ENCODE assay signal across 26 cellular contexts in the genomic region with DNA sequence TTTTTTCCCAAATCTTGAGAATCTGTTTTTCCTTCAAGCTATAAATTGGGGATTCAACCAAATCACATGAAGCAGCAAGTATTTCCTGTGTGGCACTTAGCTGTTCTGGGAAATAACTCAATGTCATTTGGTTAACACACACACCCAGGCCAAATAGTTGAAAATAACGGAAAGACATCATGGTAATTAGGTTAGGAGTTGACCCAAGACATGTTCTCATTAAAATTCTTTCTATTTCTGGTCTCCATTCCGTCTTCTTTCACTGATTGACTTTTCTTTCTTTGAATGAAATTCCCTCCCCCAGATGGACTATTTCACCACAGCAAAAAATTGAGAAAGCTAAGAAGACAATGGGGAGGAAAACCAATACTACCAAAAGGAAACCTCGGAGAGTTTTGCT. TPM values are rescaled to one million over a fixed set of nuclear protein-coding genes. Genes with fewer than 3 reads are reported as not detected.
A peak's percentile ranks its signal among the peaks of the same experiment; 100 is the strongest.
DNase-seq lines count a peak whose midpoint lies in the region; TF ChIP-seq lines count a peak whose summit lies in the region.
"Had no signal": no experiment of that assay in that cellular context is flagged by ENCODE, and none has a peak within 500 bp of the region (broad histone marks: within the 10 kb centered on the region; RNA-seq: fewer than 3 reads in every experiment).

No MANE protein-coding gene starts in this region.

- TF ChIP-seq CTCF in 22Rv1 (IDR thresholded peaks at IDR 0.05): no peak
- TF ChIP-seq CTCF in endothelial cell (IDR thresholded peaks at IDR 0.05; ENCODE audit: unreplicated experiment): no peak
- TF ChIP-seq CTCF in parathyroid adenoma (IDR thresholded peaks at IDR 0.05): no peak
- no peak for TF ChIP-seq CTCF in brain microvascular endothelial cell (IDR thresholded peaks at IDR 0.05; ENCODE audit: low read depth, low read length, missing control alignments)
- no peak for TF ChIP-seq CTCF in ascending aorta (IDR thresholded peaks at IDR 0.05)
- TF ChIP-seq CTCF in MM.1S (IDR thresholded peaks at IDR 0.05; ENCODE audit: low read length): no peak

- H3K4me3 ChIP-seq in parathyroid adenoma (ENCODE audit: low read depth, low read length) (no peak overlapping the region), brain microvascular endothelial cell (ENCODE audit: low read depth, low read length) (no peak overlapping the region), ascending aorta (no peak overlapping the region), MM.1S (ENCODE audit: low read length) (no peak overlapping the region)
- H3K4me3 ChIP-seq: lower lobe of right lung, mucosa of descending colon, Peyer's patch, SJSA1 had no signal

- H3K27ac ChIP-seq in 22Rv1: 0 out of 2 replicates have a peak overlapping the region, but pooled peaks have one; percentile 34
- peak overlapping the region; percentile 12 for H3K27ac ChIP-seq in parathyroid adenoma
- H3K27ac ChIP-seq in brain microvascular endothelial cell: no peak overlapping the region
- H3K27ac ChIP-seq in ascending aorta: no peak overlapping the region
- no peak overlapping the region for H3K27ac ChIP-seq in MM.1S (ENCODE audit: low read length)
- H3K27ac ChIP-seq: C4-2B, lower lobe of right lung, Peyer's patch, SJSA1 had no signal

- no peaks in the 10 kb centered on the region for H3K36me3 ChIP-seq in parathyroid adenoma (ENCODE audit: control insufficient read depth, insufficient read depth, low read length)
- peaks cover 36% of the 10 kb centered on the region for H3K36me3 ChIP-seq in brain microvascular endothelial cell (replicated peaks)
- no peaks in the 10 kb centered on the region for H3K36me3 ChIP-seq in ascending aorta
- no peaks in the 10 kb centered on the region for H3K36me3 ChIP-seq in MM.1S (replicated peaks; ENCODE audit: insufficient read depth, low read length)
- H3K36me3 ChIP-seq: Peyer's patch had no signal

- H3K9ac ChIP-seq in parathyroid adenoma: no peak overlapping the region
- H3K9ac ChIP-seq in MM.1S (ENCODE audit: low read length): no peak overlapping the region

- H3K36me3 Mint-ChIP-seq in endothelial cell (ENCODE audit: low read depth, unreplicated experiment): peaks cover 62% of the 10 kb centered on the region
- H3K36me3 Mint-ChIP-seq: activated naive CD4-positive, alpha-beta T cell treated with anti-CD3 and anti-CD28 coated beads, Interleukin-2, amount 10 ng/mL, durations not matched to agents 7 days and 5 days had no signal

- peak; percentile 76 for DNase-seq in EH (ENCODE audit: low read depth)
- no peak for DNase-seq in endothelial cell (ENCODE audit: low spot score)
- DNase-seq in brain microvascular endothelial cell: no peak
- no peak for DNase-seq in ascending aorta (ENCODE audit: low spot score in 2 of 2)
- DNase-seq in MM.1S: no peak
- no peak for DNase-seq in effector CD8-positive, alpha-beta T cell (lab: John Stamatoyannopoulos, UW)
- DNase-seq: activated CD4-positive, alpha-beta T cell treated with anti-CD3 and anti-CD28 coated beads, Interleukin-2, amount 50 U/mL, for 4 hours; activated CD4-positive, CD25-positive, alpha-beta regulatory T cell; activated naive CD4-positive, alpha-beta T cell treated with anti-CD3 and anti-CD28 coated beads, Interleukin-2, amount 10 ng/mL, durations not matched to agents 7 days and 5 days; Calu3; caudate nucleus; DMS79 treated with DMSO at 0.1 percent for 48 hours; lower lobe of right lung; mucosa of descending colon; NCI-H1105; NCI-H1930; NCI-H526; Peyer's patch; stimulated activated naive CD4-positive, alpha-beta T cell treated with Interleukin-2 at 50 U/mL for 16 hours had no signal

- in situ Hi-C loops in brain microvascular endothelial cell (cut with HindIII; ENCODE audit: low pct_ligation_motif_present, low sequenced_read_pairs): no loop called here

- H3F3A ChIP-seq in MM.1S (ENCODE audit: insufficient read depth, low read length): no peaks in the 10 kb centered on the region

- no peaks in the 10 kb centered on the region for H3K27me3 ChIP-seq in parathyroid adenoma (ENCODE audit: control insufficient read depth, insufficient read depth, low read length)
- H3K27me3 ChIP-seq in brain microvascular endothelial cell (replicated peaks): no peaks in the 10 kb centered on the region
- H3K27me3 ChIP-seq in ascending aorta: no peaks in the 10 kb centered on the region
- H3K27me3 ChIP-seq in MM.1S (replicated peaks; ENCODE audit: insufficient read depth, low read length): no peaks in the 10 kb centered on the region
- H3K27me3 ChIP-seq: Peyer's patch, SJSA1 had no signal

- no peaks in the 10 kb centered on the region for H3K9me2 ChIP-seq in MM.1S (replicated peaks; ENCODE audit: insufficient read depth, low read length)

- H3K4me3 Mint-ChIP-seq in endothelial cell (ENCODE audit: unreplicated experiment): no peak overlapping the region
- H3K4me3 Mint-ChIP-seq: activated naive CD4-positive, alpha-beta T cell treated with anti-CD3 and anti-CD28 coated beads, Interleukin-2, amount 10 ng/mL, durations not matched to agents 7 days and 5 days; activated T-helper 1 cell treated with anti-CD3 and anti-CD28 coated beads, Interleukin-12 subunit alpha, Interleukin-12 subunit beta, Interleukin-2, Interleukin-4 antibody, amounts not matched to agents 30 ng/mL and 10 ng/mL and 1 ng/mL, durations not matched to agents 14 hours and 24 hours and 36 hours; dendritic cell treated with granulocyte-macrophage colony-stimulating factor and Interleukin-4, amounts not matched to agents 40 ng/mL and 50 ng/mL, for 4 days; nephron had no signal

- peak overlapping the region; percentile 98 for H3K27ac Mint-ChIP-seq in endothelial cell (ENCODE audit: unreplicated experiment)
- H3K27ac Mint-ChIP-seq: activated naive CD4-positive, alpha-beta T cell treated with anti-CD3 and anti-CD28 coated beads, Interleukin-2, amount 10 ng/mL, durations not matched to agents 7 days and 5 days; activated T-helper 1 cell treated with anti-CD3 and anti-CD28 coated beads, Interleukin-12 subunit alpha, Interleukin-12 subunit beta, Interleukin-2, Interleukin-4 antibody, amounts not matched to agents 30 ng/mL and 10 ng/mL and 1 ng/mL, durations not matched to agents 14 hours and 24 hours and 36 hours; dendritic cell treated with granulocyte-macrophage colony-stimulating factor and Interleukin-4, amounts not matched to agents 40 ng/mL and 50 ng/mL, for 4 days had no signal

- H3K27me3 Mint-ChIP-seq in endothelial cell (ENCODE audit: unreplicated experiment): peaks cover 4% of the 10 kb centered on the region

- H3K4me1 Mint-ChIP-seq in endothelial cell (ENCODE audit: unreplicated experiment): peaks cover 72% of the 10 kb centered on the region

- H2AFZ ChIP-seq in parathyroid adenoma (no peak overlapping the region), MM.1S (ENCODE audit: low read length) (no peak overlapping the region)

- H3K79me2 ChIP-seq in parathyroid adenoma: no peaks in the 10 kb centered on the region
- no peaks in the 10 kb centered on the region for H3K79me2 ChIP-seq in MM.1S (ENCODE audit: low read length)

- H3K4me1 ChIP-seq in parathyroid adenoma (no peaks in the 10 kb centered on the region), ascending aorta (peaks cover 0 to 13% of the 10 kb centered on the region in 2 donors), MM.1S (ENCODE audit: low read length) (no peaks in the 10 kb centered on the region)
- H3K4me1 ChIP-seq: Peyer's patch, SJSA1 had no signal

- no peaks in the 10 kb centered on the region for H4K20me1 ChIP-seq in MM.1S (ENCODE audit: insufficient read depth, low read length)

- intact Hi-C loops in ascending aorta (cut with DNase I): no loop called here

- no peaks in the 10 kb centered on the region for H3K9me3 Mint-ChIP-seq in endothelial cell (ENCODE audit: unreplicated experiment)
- H3K9me3 Mint-ChIP-seq: activated naive CD4-positive, alpha-beta T cell treated with anti-CD3 and anti-CD28 coated beads, Interleukin-2, amount 10 ng/mL, durations not matched to agents 7 days and 5 days; dendritic cell treated with granulocyte-macrophage colony-stimulating factor and Interleukin-4, amounts not matched to agents 40 ng/mL and 50 ng/mL, for 4 days; nephron had no signal

- H3K4me2 ChIP-seq in parathyroid adenoma (ENCODE audit: low read length) (no peak overlapping the region), MM.1S (ENCODE audit: low read depth, low read length) (no peak overlapping the region)

- H3K9me3 ChIP-seq in parathyroid adenoma (ENCODE audit: control insufficient read depth, low read length) (no peaks in the 10 kb centered on the region), ascending aorta (no peaks in the 10 kb centered on the region), MM.1S (replicated peaks; ENCODE audit: insufficient read depth, low read length) (no peaks in the 10 kb centered on the region)
- H3K9me3 ChIP-seq: lower lobe of right lung, mucosa of descending colon, Peyer's patch, SJSA1 had no signal

RNA-seq across cellular contexts. Expression of a gene that starts 30.5 kb away (rescaled TPM):
- total RNA-seq in endothelial cell (ENCODE audit: unreplicated experiment): 486 TPM
- total RNA-seq in ascending aorta: 122 TPM

Comparison
In these comparisons a context has a peak if more than half of its experiments do, and no peak if none do; other contexts are left out.
1. H3K27ac ChIP-seq: peak in 22Rv1 (single experiment) and parathyroid adenoma (single experiment); none in brain microvascular endothelial cell (single experiment), ascending aorta (0 of 2) and MM.1S (single experiment).